18 cellular contexts compared by ENCODE assay signal in the genomic region with DNA sequence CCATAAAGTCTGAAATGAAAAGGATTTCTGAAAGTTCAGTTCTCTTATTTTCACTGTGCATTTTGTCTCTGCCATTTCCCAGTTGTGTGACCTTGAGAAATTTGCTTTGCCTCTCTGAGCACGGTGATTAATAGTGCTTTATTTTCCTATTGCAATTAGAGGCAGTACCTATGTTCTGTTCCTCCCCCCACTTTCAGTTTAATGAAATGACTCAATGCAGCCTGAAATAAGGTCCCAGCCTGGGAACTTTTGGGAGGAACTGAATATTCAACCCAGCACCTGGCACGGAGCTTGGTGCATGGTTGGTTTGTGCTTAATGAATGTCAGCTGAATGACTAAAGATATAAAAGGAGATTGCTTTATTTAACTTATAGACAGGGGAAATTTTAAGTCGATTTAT.
A peak's percentile ranks its signal among the peaks of the same experiment; 100 is the strongest.
DNase-seq lines count a peak whose midpoint lies in the region; ATAC-seq, FAIRE-seq and TF ChIP-seq lines count a peak whose summit lies in the region.
"Had no signal": no experiment of that assay in that cellular context is flagged by ENCODE, and none has a peak within 500 bp of the region (broad histone marks: within the 10 kb centered on the region; RNA-seq: fewer than 3 reads in every experiment).

No MANE protein-coding gene starts in this region.

- no peak for TF ChIP-seq CTCF in Loucy (conservative IDR thresholded peaks at IDR 0.05; ENCODE audit: low read length)

- peaks cover 22% of the 10 kb centered on the region for H3K4me1 ChIP-seq in Loucy (ENCODE audit: insufficient read depth, low read length, poor library complexity, severe bottlenecking)
- H3K4me1 ChIP-seq: A549 had no signal

- H3K4me3 ChIP-seq in Loucy (ENCODE audit: low read length, poor library complexity, severe bottlenecking), result no peak overlapping the region
- H3K4me3 ChIP-seq: A549, K562, PC-9 had no signal

- FAIRE-seq in GM12892 (lab: Jason Lieb, UNC), result peak; percentile 76
- FAIRE-seq: A549, K562 had no signal

- H3K9me3 ChIP-seq in Loucy (ENCODE audit: insufficient read depth, low read depth, low read length), result no peaks in the 10 kb centered on the region
- H3K9me3 ChIP-seq: A549 had no signal

- peak; percentile 55 for ATAC-seq in GM19395 (IDR thresholded peaks at IDR 0.05; ENCODE audit: unreplicated experiment)
- ATAC-seq in HG02642 (IDR thresholded peaks at IDR 0.05; ENCODE audit: poor library complexity, unreplicated experiment), result peak; percentile 46
- ATAC-seq: A549, HCT116, K562 had no signal

- H2AFZ ChIP-seq in Loucy (ENCODE audit: low read length), result peak overlapping the region; percentile 51; the same call in 1 of the 2 replicates
- H2AFZ ChIP-seq: PC-9 had no signal

- H3K79me2 ChIP-seq in Loucy (ENCODE audit: insufficient read depth, low read length), result no peaks in the 10 kb centered on the region

- no peaks in the 10 kb centered on the region for H3K36me3 ChIP-seq in Loucy (ENCODE audit: insufficient read depth, low read length)

- no peaks in the 10 kb centered on the region for H4K20me1 ChIP-seq in Loucy (ENCODE audit: insufficient read depth, low read length, poor library complexity, severe bottlenecking)

- H3F3A ChIP-seq in Loucy (ENCODE audit: low read depth), result no peaks in the 10 kb centered on the region

- H3K27me3 ChIP-seq in Loucy (ENCODE audit: insufficient read depth, low read length, poor library complexity, severe bottlenecking), result no peaks in the 10 kb centered on the region

- TF ChIP-seq POLR2A in GM12892 (IDR thresholded peaks at IDR 0.05; ENCODE audit: low read depth, low read length), result no peak

- H3K9ac ChIP-seq in Loucy (ENCODE audit: low read depth, low read length, poor library complexity, severe bottlenecking), result no peak overlapping the region

- no peak overlapping the region for H3K4me2 ChIP-seq in Loucy (ENCODE audit: low read depth, low read length, poor library complexity, severe bottlenecking)
- H3K4me2 ChIP-seq: A549, PC-9 had no signal

- H3K9me2 ChIP-seq in Loucy (replicated peaks; ENCODE audit: low read depth, low read length), result no peaks in the 10 kb centered on the region

- DNase-seq in GM12892 (ENCODE audit: insufficient read length) (no peak), OCI-M2 (lab: John Stamatoyannopoulos, UW; ENCODE audit: unreplicated experiment) (no peak), ecto neural progenitor cell (ENCODE audit: low spot score) (no peak), DMS153 (lab: John Stamatoyannopoulos, UW) (no peak)
- DNase-seq in central memory CD4-positive, alpha-beta T cell, result no peak
- DNase-seq: COR-L47, NCI-H1048, NCI-H2107, NCI-H226, NCI-H526 treated with DMSO at 0.1 percent for 48 hours, PC-9, T-helper 9 cell had no signal
